Comparison of ENCODE assay signal across 18 cellular contexts in genomic region chr11:47932544-47932943, GRCh38. TPM values are rescaled to one million over a fixed set of nuclear protein-coding genes. Genes with fewer than 3 reads are reported as not detected.
A peak's percentile ranks its signal among the peaks of the same experiment; 100 is the strongest.
DNase-seq lines count a peak whose midpoint lies in the region; ATAC-seq and TF ChIP-seq lines count a peak whose summit lies in the region.
"Had no signal": no experiment of that assay in that cellular context is flagged by ENCODE, and none has a peak within 500 bp of the region (broad histone marks: within the 10 kb centered on the region; RNA-seq: fewer than 3 reads in every experiment).

No MANE protein-coding gene starts in this region.

- no peaks in the 10 kb centered on the region for H3K79me2 ChIP-seq in HCT116 (ENCODE audit: insufficient read depth, low read length)

- CTCF ChIA-PET in activated naive CD4-positive, alpha-beta T cell treated with anti-CD3 and anti-CD28 coated beads, Interleukin-2, amount 10 ng/mL, durations not matched to agents 7 days and 5 days (lab: Charles Lee): interaction anchor here (0.6 to 11.9 kb wide), 6 partner anchors 12 to 240 kb away, joined by 3 to 220 read pairs (median 4); no protein-coding TSS in a partner anchor
- CTCF ChIA-PET in HCT116 (lab: Charles Lee): interaction anchor here (1.1 to 6.0 kb wide), 4 partner anchors 13 to 375 kb away, joined by 3 to 62 read pairs (median 3); no protein-coding TSS in a partner anchor

- ATAC-seq in activated naive CD4-positive, alpha-beta T cell treated with anti-CD3 and anti-CD28 coated beads, Interleukin-2, amount 50 U/mL, for 72 hours: peak; percentile 83 to 94
- ATAC-seq in HCT116 (no peak), HG03457 (IDR thresholded peaks at IDR 0.05; ENCODE audit: unreplicated experiment) (no peak)
- ATAC-seq in activated T-helper 17 cell treated with anti-CD3 and anti-CD28 coated beads, Interleukin-2, amount 50 U/mL, for 72 hours (replicated peaks): peak; percentile 85
- peak; percentile 72 for ATAC-seq in stimulated activated naive CD8-positive, alpha-beta T cell treated with anti-CD3 and anti-CD28 coated beads, Interleukin-15, amount 100 ng/mL, for 72 hours
- ATAC-seq: CD8-positive, alpha-beta T cell; HepG2 had no signal

- H3K27ac ChIP-seq in HCT116 (ENCODE audit: low read depth, low read length): no peak overlapping the region

- no TSS peak for BruUV-seq in HCT116 (replicated peaks; lab: Mats Ljungman, UMichigan)

- no peaks in the 10 kb centered on the region for H3K36me3 ChIP-seq in HCT116 (ENCODE audit: control insufficient read depth in 1 of 2, insufficient read depth in 2 of 2, low read length in 2 of 2)

- peaks cover 4 to 16% of the 10 kb centered on the region in 2 experiments; a peak in 3 of 4 replicates for H3K4me1 ChIP-seq in HCT116 (ENCODE audit: control insufficient read depth in 1 of 2, insufficient read depth in 2 of 2, low read length in 2 of 2)

- no peak for DNase-seq in activated naive CD4-positive, alpha-beta T cell treated with anti-CD3 and anti-CD28 coated beads, Interleukin-2, amount 50 U/mL, for 72 hours (ENCODE audit: low spot score in 2 of 2)
- no peak for DNase-seq in activated naive CD4-positive, alpha-beta T cell treated with anti-CD3 and anti-CD28 coated beads, Interleukin-2, amount 10 ng/mL, durations not matched to agents 7 days and 5 days
- DNase-seq in HCT116 (ENCODE audit: low read depth, low spot score) (no peak), T1000 (lab: John Stamatoyannopoulos, UW) (no peak), putamen (ENCODE audit: low spot score) (no peak)
- DNase-seq in stimulated activated naive CD8-positive, alpha-beta T cell treated with anti-CD3 and anti-CD28 coated beads, Interleukin-15, amount 100 ng/mL, for 72 hours: no peak
- DNase-seq: CD8-positive, alpha-beta T cell; DND-41; GDM1; Kasumi-1; NCI-H1930; NCI-H2171; NCI-H446 treated with DMSO at 0.1 percent for 48 hours; NCI-H82; SHP77 treated with DMSO at 0.1 percent for 48 hours had no signal

- H3K9me3 ChIP-seq in HCT116 (ENCODE audit: control insufficient read depth in 1 of 2, insufficient read depth in 1 of 2, low read depth in 1 of 2, low read length in 2 of 2): no peaks in the 10 kb centered on the region

- peak overlapping the region; percentile 80 for H2AFZ ChIP-seq in HCT116 (ENCODE audit: low read depth, low read length, poor library complexity, severe bottlenecking)

- no peak for TF ChIP-seq POLR2A in HCT116 (IDR thresholded peaks at IDR 0.05; ENCODE audit: borderline replicate concordance, extremely low read depth, insufficient read depth, insufficient read length)

- peaks cover 50% of the 10 kb centered on the region for H3K4me1 Mint-ChIP-seq in activated naive CD4-positive, alpha-beta T cell treated with anti-CD3 and anti-CD28 coated beads, Interleukin-2, amount 10 ng/mL, durations not matched to agents 7 days and 5 days
- no peaks in the 10 kb centered on the region for H3K4me1 Mint-ChIP-seq in activated T-helper 17 cell treated with anti-CD3 and anti-CD28 coated beads, Interleukin-2, amount 50 U/mL, for 72 hours
- peaks cover 13% of the 10 kb centered on the region for H3K4me1 Mint-ChIP-seq in stimulated activated naive CD8-positive, alpha-beta T cell treated with anti-CD3 and anti-CD28 coated beads, Interleukin-15, amount 100 ng/mL, for 72 hours

- POLR2A ChIA-PET in HCT116 (lab: Charles Lee): interaction anchor here (2.5 kb wide), 1 partner anchor 14 kb away, joined by 9 read pairs; no protein-coding TSS in a partner anchor

- H3K9me2 ChIP-seq in HCT116 (ENCODE audit: insufficient read depth): no peaks in the 10 kb centered on the region

- no peak overlapping the region for H3K27ac Mint-ChIP-seq in activated naive CD4-positive, alpha-beta T cell treated with anti-CD3 and anti-CD28 coated beads, Interleukin-2, amount 50 U/mL, for 72 hours
- no peak overlapping the region for H3K27ac Mint-ChIP-seq in activated naive CD4-positive, alpha-beta T cell treated with anti-CD3 and anti-CD28 coated beads, Interleukin-2, amount 10 ng/mL, durations not matched to agents 7 days and 5 days
- no peak overlapping the region for H3K27ac Mint-ChIP-seq in activated T-helper 17 cell treated with anti-CD3 and anti-CD28 coated beads, Interleukin-2, amount 50 U/mL, for 72 hours
- no peak overlapping the region for H3K27ac Mint-ChIP-seq in stimulated activated naive CD8-positive, alpha-beta T cell treated with anti-CD3 and anti-CD28 coated beads, Interleukin-15, amount 100 ng/mL, for 72 hours
- H3K27ac Mint-ChIP-seq: CD8-positive, alpha-beta T cell had no signal

- intact Hi-C loops in HCT116 (cut with micrococcal nuclease): loop anchor here (5.0 kb wide), 1 partner anchor 60 kb away; no protein-coding TSS in a partner anchor

- H3K4me3 Mint-ChIP-seq in activated naive CD4-positive, alpha-beta T cell treated with anti-CD3 and anti-CD28 coated beads, Interleukin-2, amount 10 ng/mL, durations not matched to agents 7 days and 5 days: no peak overlapping the region
- no peak overlapping the region for H3K4me3 Mint-ChIP-seq in activated T-helper 17 cell treated with anti-CD3 and anti-CD28 coated beads, Interleukin-2, amount 50 U/mL, for 72 hours
- no peak overlapping the region for H3K4me3 Mint-ChIP-seq in stimulated activated naive CD8-positive, alpha-beta T cell treated with anti-CD3 and anti-CD28 coated beads, Interleukin-15, amount 100 ng/mL, for 72 hours
- H3K4me3 Mint-ChIP-seq: CD8-positive, alpha-beta T cell had no signal

- no peak overlapping the region for H3K4me2 ChIP-seq in HCT116 (ENCODE audit: low read length)

- no peak overlapping the region for H3K4me3 ChIP-seq in HCT116 (replicated peaks in 1 of 2; ENCODE audit: low read depth in 1 of 2, low read length in 2 of 2)

- no peaks in the 10 kb centered on the region for H3K9me3 Mint-ChIP-seq in activated naive CD4-positive, alpha-beta T cell treated with anti-CD3 and anti-CD28 coated beads, Interleukin-2, amount 50 U/mL, for 72 hours
- no peaks in the 10 kb centered on the region for H3K9me3 Mint-ChIP-seq in activated naive CD4-positive, alpha-beta T cell treated with anti-CD3 and anti-CD28 coated beads, Interleukin-2, amount 10 ng/mL, durations not matched to agents 7 days and 5 days
- no peaks in the 10 kb centered on the region for H3K9me3 Mint-ChIP-seq in activated T-helper 17 cell treated with anti-CD3 and anti-CD28 coated beads, Interleukin-2, amount 50 U/mL, for 72 hours
- H3K9me3 Mint-ChIP-seq in stimulated activated naive CD8-positive, alpha-beta T cell treated with anti-CD3 and anti-CD28 coated beads, Interleukin-15, amount 100 ng/mL, for 72 hours: no peaks in the 10 kb centered on the region
- H3K9me3 Mint-ChIP-seq: CD8-positive, alpha-beta T cell had no signal

- TF ChIP-seq RAD21 in HCT116 (IDR thresholded peaks at IDR 0.05; ENCODE audit: low read depth): no peak

- TF ChIP-seq CTCF in HCT116 (IDR thresholded peaks at IDR 0.05 in 2 of 3, conservative IDR thresholded peaks at IDR 0.05 in 1 of 3; ENCODE audit: borderline replicate concordance in 1 of 3, insufficient read depth in 1 of 3, low read depth in 2 of 3, low read length in 2 of 3): no peak

- no peak overlapping the region for H3K9ac ChIP-seq in HCT116 (ENCODE audit: low read length)

- no peaks in the 10 kb centered on the region for H4K20me1 ChIP-seq in HCT116 (ENCODE audit: insufficient read depth)

- H3K27me3 ChIP-seq in HCT116 (ENCODE audit: insufficient read depth, low read length): no peaks in the 10 kb centered on the region

- H3K27me3 Mint-ChIP-seq in activated naive CD4-positive, alpha-beta T cell treated with anti-CD3 and anti-CD28 coated beads, Interleukin-2, amount 10 ng/mL, durations not matched to agents 7 days and 5 days: no peaks in the 10 kb centered on the region
- no peaks in the 10 kb centered on the region for H3K27me3 Mint-ChIP-seq in activated T-helper 17 cell treated with anti-CD3 and anti-CD28 coated beads, Interleukin-2, amount 50 U/mL, for 72 hours
- no peaks in the 10 kb centered on the region for H3K27me3 Mint-ChIP-seq in stimulated activated naive CD8-positive, alpha-beta T cell treated with anti-CD3 and anti-CD28 coated beads, Interleukin-15, amount 100 ng/mL, for 72 hours

- H3K36me3 Mint-ChIP-seq in activated naive CD4-positive, alpha-beta T cell treated with anti-CD3 and anti-CD28 coated beads, Interleukin-2, amount 50 U/mL, for 72 hours: no peaks in the 10 kb centered on the region
- no peaks in the 10 kb centered on the region for H3K36me3 Mint-ChIP-seq in activated naive CD4-positive, alpha-beta T cell treated with anti-CD3 and anti-CD28 coated beads, Interleukin-2, amount 10 ng/mL, durations not matched to agents 7 days and 5 days
- H3K36me3 Mint-ChIP-seq in activated T-helper 17 cell treated with anti-CD3 and anti-CD28 coated beads, Interleukin-2, amount 50 U/mL, for 72 hours (ENCODE audit: low read depth): no peaks in the 10 kb centered on the region
- H3K36me3 Mint-ChIP-seq: CD8-positive, alpha-beta T cell had no signal

- RAD21 ChIA-PET in HCT116 (lab: Charles Lee; ENCODE audit: low non-redundant PET in 1 of 2, low total read pairs in 2 of 2, uncharacterized antibody in 2 of 2, unreplicated experiment in 2 of 2): interaction anchor here (0.6 to 1.1 kb wide), 4 partner anchors 36 to 305 kb away, joined by 3 to 4 read pairs (median 4); no protein-coding TSS in a partner anchor

TF ChIP-seq in HCT116, 20 proteins besides CTCF, POLR2A, EP300 and RAD21:
- TF ChIP-seq EZH2 (IDR thresholded peaks at IDR 0.05) (no peak), EGR1 (IDR thresholded peaks at IDR 0.05; ENCODE audit: low read depth) (no peak), SP1 (IDR thresholded peaks at IDR 0.05; ENCODE audit: low read depth) (no peak), ELF1 (IDR thresholded peaks at IDR 0.05; ENCODE audit: borderline replicate concordance, low read depth) (no peak), TCF7L2 (IDR thresholded peaks at IDR 0.05; ENCODE audit: borderline replicate concordance, extremely low read depth, insufficient read depth, insufficient read length) (no peak), EZH2phosphoT487 (IDR thresholded peaks at IDR 0.05; ENCODE audit: borderline replicate concordance) (no peak), JUND (IDR thresholded peaks at IDR 0.05) (no peak), ZNF274 (IDR thresholded peaks at IDR 0.05; ENCODE audit: low read depth, low read length) (no peak), YY1 (IDR thresholded peaks at IDR 0.05; ENCODE audit: extremely low read depth, insufficient replicate concordance, low read depth, low read length) (no peak), POLR2AphosphoS5 (IDR thresholded peaks at IDR 0.05; ENCODE audit: low read depth, low read length) (no peak), ATF3 (IDR thresholded peaks at IDR 0.05) (no peak), CBX3 (IDR thresholded peaks at IDR 0.05; ENCODE audit: low read depth) (no peak)

RNA-seq across cellular contexts. Expression of gene PTPRJ, which starts 47.8 kb away (rescaled TPM):
- 10 to 100 TPM; 23.6 to 26.5 TPM for total RNA-seq in activated naive CD4-positive, alpha-beta T cell treated with anti-CD3 and anti-CD28 coated beads, Interleukin-2, amount 50 U/mL, for 72 hours
- 19.1 TPM for total RNA-seq in HCT116 (2021; ENCODE audit: unreplicated experiment)
- 8.9 and 9.6 TPM in 2 replicates for polyA plus RNA-seq in HCT116 (2012)
- total RNA-seq in activated T-helper 17 cell treated with anti-CD3 and anti-CD28 coated beads, Interleukin-2, amount 50 U/mL, for 72 hours: 10 to 100 TPM; 36.1 to 52.8 TPM

Comparison
In these comparisons a context has a peak if more than half of its experiments do, and no peak if none do; other contexts are left out.
1. ATAC-seq: peak in activated naive CD4-positive, alpha-beta T cell treated with anti-CD3 and anti-CD28 coated beads, Interleukin-2, amount 50 U/mL, for 72 hours (2 of 2), activated T-helper 17 cell treated with anti-CD3 and anti-CD28 coated beads, Interleukin-2, amount 50 U/mL, for 72 hours (single experiment) and stimulated activated naive CD8-positive, alpha-beta T cell treated with anti-CD3 and anti-CD28 coated beads, Interleukin-15, amount 100 ng/mL, for 72 hours (single experiment); none in HCT116 (single experiment) and HG03457 (single experiment).